Comparison of ENCODE assay signal across 11 cellular contexts in genomic region chr5:14213813-14214585, GRCh38.
DNase-seq lines count a peak whose midpoint lies in the region; ATAC-seq and TF ChIP-seq lines count a peak whose summit lies in the region.
"Had no signal": no experiment of that assay in that cellular context is flagged by ENCODE, and none has a peak within 500 bp of the region (broad histone marks: within the 10 kb centered on the region; RNA-seq: fewer than 3 reads in every experiment).

No MANE protein-coding gene starts in this region.

- CTCF ChIA-PET in activated CD8-positive, alpha-beta T cell treated with anti-CD3 and anti-CD28 coated beads for 36 hours (lab: Charles Lee) = interaction anchor here (0.7 to 1.2 kb wide), 2 partner anchors 11 to 76 kb away, joined by 3 read pairs; no protein-coding TSS in a partner anchor

- no peak for DNase-seq in GM06990 (ENCODE audit: extremely low read depth, insufficient read length)
- DNase-seq in left lung = no peak
- no peak for DNase-seq in NCI-H1694 treated with DMSO at 0.1 percent for 48 hours (lab: John Stamatoyannopoulos, UW)
- no peak for DNase-seq in GM19240 (ENCODE audit: insufficient read length, low spot score)
- no peak for DNase-seq in activated CD8-positive, alpha-beta T cell treated with anti-CD3 and anti-CD28 coated beads for 36 hours
- no peak for DNase-seq in activated T-cell treated with anti-CD3 and anti-CD28 coated beads, Interleukin-2, amount 50 U/mL, for 24 hours
- DNase-seq: NCI-H446 treated with DMSO at 0.1 percent for 48 hours; stimulated activated CD8-positive, alpha-beta memory T cell treated with anti-CD3 and anti-CD28 coated beads, Interleukin-4, amount 100 ng/mL, for 48 hours had no signal

- peak overlapping the region; percentile 51 to 54 for H3K27ac ChIP-seq in left lung
- H3K27ac ChIP-seq: HL-60 had no signal

- H3K4me1 Mint-ChIP-seq in activated CD8-positive, alpha-beta T cell treated with anti-CD3 and anti-CD28 coated beads for 36 hours (ENCODE audit: low read depth) = no peaks in the 10 kb centered on the region
- peaks cover 2% of the 10 kb centered on the region for H3K4me1 Mint-ChIP-seq in activated T-cell treated with anti-CD3 and anti-CD28 coated beads, Interleukin-2, amount 50 U/mL, for 24 hours (ENCODE audit: low read depth)

- H3K36me3 ChIP-seq in GM06990 (ENCODE audit: control insufficient read depth, insufficient read depth, low read length) = no peaks in the 10 kb centered on the region
- H3K36me3 ChIP-seq in left lung = no peaks in the 10 kb centered on the region

- TF ChIP-seq CTCF in GM06990 (IDR thresholded peaks at IDR 0.05; ENCODE audit: insufficient read depth, low read length, poor library complexity, severe bottlenecking) = no peak
- TF ChIP-seq CTCF in left lung (IDR thresholded peaks at IDR 0.05) = no peak
- no peak for TF ChIP-seq CTCF in activated CD8-positive, alpha-beta T cell treated with anti-CD3 and anti-CD28 coated beads for 36 hours (IDR thresholded peaks at IDR 0.05)

- H3K9me3 ChIP-seq in left lung = no peaks in the 10 kb centered on the region

- no peak overlapping the region for H3K4me3 Mint-ChIP-seq in activated CD8-positive, alpha-beta T cell treated with anti-CD3 and anti-CD28 coated beads for 36 hours
- no peak overlapping the region for H3K4me3 Mint-ChIP-seq in activated T-cell treated with anti-CD3 and anti-CD28 coated beads, Interleukin-2, amount 50 U/mL, for 24 hours

- peaks cover 12% of the 10 kb centered on the region for H3K27me3 Mint-ChIP-seq in activated CD8-positive, alpha-beta T cell treated with anti-CD3 and anti-CD28 coated beads for 36 hours
- peaks cover 23% of the 10 kb centered on the region for H3K27me3 Mint-ChIP-seq in activated T-cell treated with anti-CD3 and anti-CD28 coated beads, Interleukin-2, amount 50 U/mL, for 24 hours

- no peaks in the 10 kb centered on the region for H3K9me3 Mint-ChIP-seq in activated CD8-positive, alpha-beta T cell treated with anti-CD3 and anti-CD28 coated beads for 36 hours
- H3K9me3 Mint-ChIP-seq in activated T-cell treated with anti-CD3 and anti-CD28 coated beads, Interleukin-2, amount 50 U/mL, for 24 hours = no peaks in the 10 kb centered on the region

- POLR2A ChIA-PET in activated CD8-positive, alpha-beta T cell treated with anti-CD3 and anti-CD28 coated beads for 36 hours (lab: Charles Lee) = no interaction called here

- ATAC-seq in GM21528 (IDR thresholded peaks at IDR 0.05; ENCODE audit: low FRiP score, unreplicated experiment) (peak; percentile 36), HG03520 (IDR thresholded peaks at IDR 0.05; ENCODE audit: unreplicated experiment) (peak; percentile 23), left lung (peak; percentile 31)
- no peak for ATAC-seq in activated CD8-positive, alpha-beta T cell treated with anti-CD3 and anti-CD28 coated beads for 36 hours

- H3K27me3 ChIP-seq in GM06990 (replicated peaks; ENCODE audit: control insufficient read depth, insufficient read depth, low read length) (no peaks in the 10 kb centered on the region), left lung (no peaks in the 10 kb centered on the region)

- H3K4me3 ChIP-seq in GM06990 (replicated peaks; ENCODE audit: low read depth, low read length) (peak overlapping the region; percentile 42), left lung (no peak overlapping the region)

- H3K27ac Mint-ChIP-seq in activated CD8-positive, alpha-beta T cell treated with anti-CD3 and anti-CD28 coated beads for 36 hours = no peak overlapping the region
- H3K27ac Mint-ChIP-seq in activated T-cell treated with anti-CD3 and anti-CD28 coated beads, Interleukin-2, amount 50 U/mL, for 24 hours = no peak overlapping the region

- H3K4me1 ChIP-seq in left lung = peaks cover 20 to 73% of the 10 kb centered on the region in 2 donors

- no peaks in the 10 kb centered on the region for H3K36me3 Mint-ChIP-seq in activated CD8-positive, alpha-beta T cell treated with anti-CD3 and anti-CD28 coated beads for 36 hours (ENCODE audit: low read depth)
- H3K36me3 Mint-ChIP-seq in activated T-cell treated with anti-CD3 and anti-CD28 coated beads, Interleukin-2, amount 50 U/mL, for 24 hours (ENCODE audit: low read depth) = no peaks in the 10 kb centered on the region

- intact Hi-C loops in left lung (cut with DNase I) = no loop called here
- intact Hi-C loops in activated CD8-positive, alpha-beta T cell treated with anti-CD3 and anti-CD28 coated beads for 36 hours (cut with micrococcal nuclease) = no loop called here
